ENCODE assay signal across 1 cellular context in the genomic region with DNA sequence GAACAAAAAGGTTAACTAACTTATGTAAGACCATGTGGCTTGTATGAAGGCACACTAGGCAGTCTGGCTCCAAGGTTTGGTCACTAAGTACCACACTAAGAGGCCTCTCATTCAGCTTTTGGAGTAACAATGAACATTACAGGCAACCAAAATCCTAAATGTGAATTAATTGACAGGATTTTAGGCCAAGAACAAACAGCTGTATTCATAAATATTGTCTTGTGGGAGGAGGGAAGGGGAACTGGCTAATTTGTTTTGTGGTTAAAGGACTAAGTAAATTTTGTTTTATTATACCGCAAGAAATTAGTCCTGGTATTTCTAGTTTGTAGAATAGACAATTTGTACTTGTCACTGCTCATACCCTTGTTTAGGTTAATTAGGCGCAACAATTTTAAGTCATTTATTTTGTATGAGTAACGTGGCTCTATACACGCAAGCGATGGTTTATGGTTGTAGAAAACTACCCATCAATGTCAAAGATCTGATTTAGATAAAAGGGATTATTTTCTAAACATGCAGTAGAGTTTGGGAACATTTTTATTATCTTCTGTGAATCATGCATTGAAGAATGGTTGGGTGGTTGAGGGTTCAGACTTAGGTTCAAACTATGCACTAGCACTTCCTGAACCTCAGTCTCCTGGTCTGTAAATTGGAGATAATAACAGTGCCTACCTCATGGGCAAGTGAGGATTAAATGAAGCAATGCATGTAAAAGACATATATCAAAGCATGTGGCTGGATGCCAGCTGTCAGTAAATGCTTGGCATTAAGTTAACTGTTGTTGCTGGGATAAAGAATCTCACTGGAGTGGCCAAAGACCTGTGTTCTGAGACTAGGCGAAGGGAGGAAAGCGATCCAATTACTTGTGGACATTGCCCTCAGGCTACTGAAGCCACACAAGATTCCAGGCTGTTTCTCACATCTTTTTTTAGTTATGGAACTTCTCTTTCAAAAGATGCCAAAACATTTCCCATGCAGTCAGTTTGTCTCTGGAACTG.
TF ChIP-seq lines count a peak whose summit lies in the region.

No MANE protein-coding gene starts in this region.

TF ChIP-seq in HepG2, 621 proteins besides CTCF, POLR2A, EP300 and RAD21 (continued from another document):
- TF ChIP-seq, protein P1, sequence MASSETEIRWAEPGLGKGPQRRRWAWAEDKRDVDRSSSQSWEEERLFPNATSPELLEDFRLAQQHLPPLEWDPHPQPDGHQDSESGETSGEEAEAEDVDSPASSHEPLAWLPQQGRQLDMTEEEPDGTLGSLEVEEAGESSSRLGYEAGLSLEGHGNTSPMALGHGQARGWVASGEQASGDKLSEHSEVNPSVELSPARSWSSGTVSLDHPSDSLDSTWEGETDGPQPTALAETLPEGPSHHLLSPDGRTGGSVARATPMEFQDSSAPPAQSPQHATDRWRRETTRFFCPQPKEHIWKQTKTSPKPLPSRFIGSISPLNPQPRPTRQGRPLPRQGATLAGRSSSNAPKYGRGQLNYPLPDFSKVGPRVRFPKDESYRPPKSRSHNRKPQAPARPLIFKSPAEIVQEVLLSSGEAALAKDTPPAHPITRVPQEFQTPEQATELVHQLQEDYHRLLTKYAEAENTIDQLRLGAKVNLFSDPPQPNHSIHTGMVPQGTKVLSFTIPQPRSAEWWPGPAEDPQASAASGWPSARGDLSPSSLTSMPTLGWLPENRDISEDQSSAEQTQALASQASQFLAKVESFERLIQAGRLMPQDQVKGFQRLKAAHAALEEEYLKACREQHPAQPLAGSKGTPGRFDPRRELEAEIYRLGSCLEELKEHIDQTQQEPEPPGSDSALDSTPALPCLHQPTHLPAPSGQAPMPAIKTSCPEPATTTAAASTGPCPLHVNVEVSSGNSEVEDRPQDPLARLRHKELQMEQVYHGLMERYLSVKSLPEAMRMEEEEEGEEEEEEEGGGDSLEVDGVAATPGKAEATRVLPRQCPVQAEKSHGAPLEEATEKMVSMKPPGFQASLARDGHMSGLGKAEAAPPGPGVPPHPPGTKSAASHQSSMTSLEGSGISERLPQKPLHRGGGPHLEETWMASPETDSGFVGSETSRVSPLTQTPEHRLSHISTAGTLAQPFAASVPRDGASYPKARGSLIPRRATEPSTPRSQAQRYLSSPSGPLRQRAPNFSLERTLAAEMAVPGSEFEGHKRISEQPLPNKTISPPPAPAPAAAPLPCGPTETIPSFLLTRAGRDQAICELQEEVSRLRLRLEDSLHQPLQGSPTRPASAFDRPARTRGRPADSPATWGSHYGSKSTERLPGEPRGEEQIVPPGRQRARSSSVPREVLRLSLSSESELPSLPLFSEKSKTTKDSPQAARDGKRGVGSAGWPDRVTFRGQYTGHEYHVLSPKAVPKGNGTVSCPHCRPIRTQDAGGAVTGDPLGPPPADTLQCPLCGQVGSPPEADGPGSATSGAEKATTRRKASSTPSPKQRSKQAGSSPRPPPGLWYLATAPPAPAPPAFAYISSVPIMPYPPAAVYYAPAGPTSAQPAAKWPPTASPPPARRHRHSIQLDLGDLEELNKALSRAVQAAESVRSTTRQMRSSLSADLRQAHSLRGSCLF (CRISPR knock-in tag; IDR thresholded peaks at IDR 0.05; ENCODE audit: borderline replicate concordance), result no peak
